In genomic region chr20:63082308-63082938, GRCh38 we compare ENCODE assay signal across 1 cellular context.
TF ChIP-seq lines count a peak whose summit lies in the region.

No MANE protein-coding gene starts in this region.

TF ChIP-seq in HepG2, 621 proteins besides CTCF, POLR2A, EP300 and RAD21 (continued from another document):
- TF ChIP-seq ZBTB43 (CRISPR knock-in tag; conservative IDR thresholded peaks at IDR 0.05), result peak; percentile 91
TF ChIP-seq in HepG2: peak in this region for 322.
